Comparison of ENCODE assay signal across 10 cellular contexts in genomic region chr21:35324372-35325220, GRCh38.
DNase-seq lines count a peak whose midpoint lies in the region; ATAC-seq and TF ChIP-seq lines count a peak whose summit lies in the region.
"Had no signal": no experiment of that assay in that cellular context is flagged by ENCODE, and none has a peak within 500 bp of the region (broad histone marks: within the 10 kb centered on the region; RNA-seq: fewer than 3 reads in every experiment).

No MANE protein-coding gene starts in this region.

- no peaks in the 10 kb centered on the region for H3K9me3 ChIP-seq in CD8-positive, alpha-beta T cell (ENCODE audit: low read length)

- no peak overlapping the region for H3K27ac ChIP-seq in CD8-positive, alpha-beta T cell (ENCODE audit: low read depth, low read length)

- POLR2A ChIA-PET in CD8-positive, alpha-beta T cell (lab: Charles Lee): no interaction called here

- H3K4me1 Mint-ChIP-seq in CD8-positive, alpha-beta T cell (ENCODE audit: low read depth): no peaks in the 10 kb centered on the region

- ATAC-seq in SK-N-SH treated with all-trans-retinoic acid at 6 μM for 48 hours (peak; percentile 90), sciatic nerve (peak; percentile 86), GM19467 (IDR thresholded peaks at IDR 0.05; ENCODE audit: unreplicated experiment) (no peak)
- no peak for ATAC-seq in CD8-positive, alpha-beta T cell
- ATAC-seq: natural killer cell treated with Interleukin-12 subunit alpha and Interleukin-12 subunit beta and Interleukin-15 and Interleukin-18, amount 100 ng/mL, for 72 hours had no signal

- H3K4me3 Mint-ChIP-seq in CD8-positive, alpha-beta T cell: no peak overlapping the region
- H3K4me3 Mint-ChIP-seq: natural killer cell treated with Interleukin-12 subunit alpha and Interleukin-12 subunit beta and Interleukin-15 and Interleukin-18, amount 100 ng/mL, for 72 hours had no signal

- H3K27me3 Mint-ChIP-seq in CD8-positive, alpha-beta T cell (ENCODE audit: low read depth): no peaks in the 10 kb centered on the region

- H3K27me3 ChIP-seq in CD8-positive, alpha-beta T cell (ENCODE audit: insufficient read depth, low read length): no peaks in the 10 kb centered on the region

- no peak overlapping the region for H3K27ac Mint-ChIP-seq in CD8-positive, alpha-beta T cell

- intact Hi-C loops in sciatic nerve (cut with DNase I): no loop called here
- intact Hi-C loops in CD8-positive, alpha-beta T cell (cut with DNase I, micrococcal nuclease): no loop called here

- CTCF ChIA-PET in CD8-positive, alpha-beta T cell (lab: Charles Lee): no interaction called here

- no peak for TF ChIP-seq CTCF in CD8-positive, alpha-beta T cell (IDR thresholded peaks at IDR 0.05)

- no peaks in the 10 kb centered on the region for H3K36me3 Mint-ChIP-seq in CD8-positive, alpha-beta T cell
- H3K36me3 Mint-ChIP-seq: natural killer cell treated with Interleukin-12 subunit alpha and Interleukin-12 subunit beta and Interleukin-15 and Interleukin-18, amount 100 ng/mL, for 72 hours had no signal

- H3K36me3 ChIP-seq in CD8-positive, alpha-beta T cell (ENCODE audit: insufficient read depth, low read length): no peaks in the 10 kb centered on the region

- peak; percentile 89 for DNase-seq in EL
- DNase-seq in glomerular visceral epithelial cell (ENCODE audit: extremely low spot score): peak; percentile 79
- DNase-seq in sciatic nerve (ENCODE audit: low spot score): no peak
- DNase-seq in CD8-positive, alpha-beta T cell: no peak
- no peak for DNase-seq in activated CD4-positive, alpha-beta T cell treated with anti-CD3 and anti-CD28 coated beads, Interleukin-2, amount 50 U/mL, for 1 hour
- no peak for DNase-seq in NCI-H146 (lab: John Stamatoyannopoulos, UW)
- DNase-seq: SHP77 treated with DMSO at 0.1 percent for 48 hours had no signal

- H3K4me1 ChIP-seq in CD8-positive, alpha-beta T cell (ENCODE audit: insufficient read depth, low read length): no peaks in the 10 kb centered on the region

- no peak overlapping the region for H3K4me3 ChIP-seq in CD8-positive, alpha-beta T cell (ENCODE audit: low read depth, low read length)

- no peaks in the 10 kb centered on the region for H3K9me3 Mint-ChIP-seq in CD8-positive, alpha-beta T cell
- H3K9me3 Mint-ChIP-seq: natural killer cell treated with Interleukin-12 subunit alpha and Interleukin-12 subunit beta and Interleukin-15 and Interleukin-18, amount 100 ng/mL, for 72 hours had no signal

TF ChIP-seq in SK-N-SH treated with all-trans-retinoic acid at 6 μM for 48 hours, 23 proteins besides CTCF, POLR2A, EP300 and RAD21:
- TF ChIP-seq GLIS3 (CRISPR knock-in tag; IDR thresholded peaks at IDR 0.05): no peak
- TF ChIP-seq CSRNP3 (CRISPR knock-in tag; IDR thresholded peaks at IDR 0.05): no peak
- no peak for TF ChIP-seq ZFP30 (CRISPR knock-in tag; IDR thresholded peaks at IDR 0.05)
- no peak for TF ChIP-seq TCF4 (CRISPR knock-in tag; IDR thresholded peaks at IDR 0.05; ENCODE audit: borderline replicate concordance)
- TF ChIP-seq ZFP3 (CRISPR knock-in tag; IDR thresholded peaks at IDR 0.05): no peak
- TF ChIP-seq TOX (CRISPR knock-in tag; IDR thresholded peaks at IDR 0.05; ENCODE audit: borderline replicate concordance): no peak
- no peak for TF ChIP-seq OSR1 (CRISPR knock-in tag; IDR thresholded peaks at IDR 0.05)
- no peak for TF ChIP-seq PATZ1 (CRISPR knock-in tag; IDR thresholded peaks at IDR 0.05; ENCODE audit: borderline replicate concordance)
- no peak for TF ChIP-seq BACH2 (CRISPR knock-in tag; IDR thresholded peaks at IDR 0.05; ENCODE audit: borderline replicate concordance)
- TF ChIP-seq CSDC2 (CRISPR knock-in tag; IDR thresholded peaks at IDR 0.05): no peak
- TF ChIP-seq ZNF8 (CRISPR knock-in tag; IDR thresholded peaks at IDR 0.05): no peak
- TF ChIP-seq TSHZ2 (CRISPR knock-in tag; IDR thresholded peaks at IDR 0.05): no peak
- TF ChIP-seq PPARA (CRISPR knock-in tag; IDR thresholded peaks at IDR 0.05; ENCODE audit: borderline replicate concordance): no peak
- no peak for TF ChIP-seq ARNTL (CRISPR knock-in tag; IDR thresholded peaks at IDR 0.05; ENCODE audit: borderline replicate concordance, low read depth)
- no peak for TF ChIP-seq ISL1 (CRISPR knock-in tag; IDR thresholded peaks at IDR 0.05)
- TF ChIP-seq POU6F1 (CRISPR knock-in tag; IDR thresholded peaks at IDR 0.05; ENCODE audit: borderline replicate concordance, low read depth): no peak
- TF ChIP-seq SNAI2 (CRISPR knock-in tag; IDR thresholded peaks at IDR 0.05): no peak
- TF ChIP-seq CREB5 (CRISPR knock-in tag; IDR thresholded peaks at IDR 0.05; ENCODE audit: low read depth): no peak

Comparison
In these comparisons a context has a peak if more than half of its experiments do, and no peak if none do; other contexts are left out.
1. DNase-seq: peak in EL (single experiment) and glomerular visceral epithelial cell (single experiment); none in sciatic nerve (single experiment), CD8-positive, alpha-beta T cell (0 of 7), activated CD4-positive, alpha-beta T cell treated with anti-CD3 and anti-CD28 coated beads, Interleukin-2, amount 50 U/mL, for 1 hour (single experiment) and NCI-H146 (single experiment).
2. ATAC-seq: peak in SK-N-SH treated with all-trans-retinoic acid at 6 μM for 48 hours (single experiment) and sciatic nerve (single experiment); none in CD8-positive, alpha-beta T cell (single experiment) and GM19467 (single experiment).